In the genomic region with DNA sequence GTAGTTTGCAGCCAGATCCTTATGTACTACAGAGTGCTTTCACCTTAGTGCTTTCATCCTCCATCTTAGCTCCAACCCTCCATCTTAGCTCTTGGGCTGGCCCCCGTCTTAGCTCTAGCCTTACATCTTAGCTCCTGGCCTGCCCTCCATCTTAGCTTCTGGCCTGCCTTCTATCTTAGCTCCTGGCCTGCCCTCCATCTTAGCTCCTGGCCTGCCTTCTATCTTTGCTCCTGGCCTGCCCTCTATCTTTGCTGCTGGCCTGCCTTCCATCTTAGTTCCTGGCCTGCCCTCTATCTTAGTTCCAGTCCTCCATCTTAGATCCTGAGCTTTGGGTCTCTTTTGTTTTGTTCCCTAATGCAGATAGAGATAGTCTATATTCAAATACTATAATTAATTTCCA, we compare ENCODE assay signal across 24 cellular contexts. TPM values are rescaled to one million over a fixed set of nuclear protein-coding genes. Genes with fewer than 3 reads are reported as not detected.
DNase-seq lines count a peak whose midpoint lies in the region; ATAC-seq, FAIRE-seq and TF ChIP-seq lines count a peak whose summit lies in the region.
"Had no signal": no experiment of that assay in that cellular context is flagged by ENCODE, and none has a peak within 500 bp of the region (broad histone marks: within the 10 kb centered on the region; RNA-seq: fewer than 3 reads in every experiment).

No MANE protein-coding gene starts in this region.

- no peak for TF ChIP-seq POLR2A in K562 (conservative IDR thresholded peaks at IDR 0.05)

- peaks cover 2% of the 10 kb centered on the region for H3K36me3 Mint-ChIP-seq in T-helper 17 cell (ENCODE audit: low read depth)
- H3K36me3 Mint-ChIP-seq in osteocyte (ENCODE audit: unreplicated experiment) = no peaks in the 10 kb centered on the region
- H3K36me3 Mint-ChIP-seq: CD4-positive, CD25-positive, alpha-beta regulatory T cell had no signal

- H3K27me3 ChIP-seq in DND-41 (ENCODE audit: insufficient read depth, low read length, poor library complexity) (no peaks in the 10 kb centered on the region), Loucy (ENCODE audit: insufficient read depth, low read length, poor library complexity, severe bottlenecking) (no peaks in the 10 kb centered on the region), K562 (ENCODE audit: control insufficient read depth in 2 of 2, insufficient read depth in 2 of 2, low read length in 2 of 2) (no peaks in the 10 kb centered on the region), osteoblast (ENCODE audit: insufficient read depth, low read length) (no peaks in the 10 kb centered on the region), upper lobe of right lung (no peaks in the 10 kb centered on the region), heart right ventricle (no peaks in the 10 kb centered on the region)
- H3K27me3 ChIP-seq: BLaER1, MG63, Peyer's patch had no signal

- POLR2A ChIA-PET in K562 (lab: Yijun Ruan, JAX) = interaction anchor here (0.6 to 0.8 kb wide), 3 partner anchors 9 to 340 kb away, joined by 3 to 5 read pairs (median 3); no protein-coding TSS in a partner anchor

- H3K27ac ChIP-seq in DND-41 (ENCODE audit: low read length) (no peak overlapping the region), K562 (ENCODE audit: extremely low read depth, low read depth, low read length) (no peak overlapping the region), osteoblast (ENCODE audit: low read depth, low read length) (no peak overlapping the region), upper lobe of right lung (no peak overlapping the region), heart right ventricle (no peak overlapping the region)
- H3K27ac ChIP-seq: BLaER1, Peyer's patch, SK-N-MC had no signal

- H3K9me3 ChIP-seq in DND-41 (ENCODE audit: insufficient read depth, low read length, severe bottlenecking) (no peaks in the 10 kb centered on the region), Loucy (ENCODE audit: insufficient read depth, low read depth, low read length) (no peaks in the 10 kb centered on the region), K562 (replicated peaks; ENCODE audit: control insufficient read depth, insufficient read depth, low read depth, low read length) (no peaks in the 10 kb centered on the region), osteoblast (ENCODE audit: low read depth, low read length) (no peaks in the 10 kb centered on the region), T-helper 17 cell (ENCODE audit: control insufficient read depth, low read length, poor library complexity, severe bottlenecking) (no peaks in the 10 kb centered on the region), upper lobe of right lung (no peaks in the 10 kb centered on the region), heart right ventricle (no peaks in the 10 kb centered on the region)
- H3K9me3 ChIP-seq: BLaER1, MG63, Peyer's patch had no signal

- H3K4me1 ChIP-seq in DND-41 (ENCODE audit: insufficient read depth, low read length) (no peaks in the 10 kb centered on the region), Loucy (ENCODE audit: insufficient read depth, low read length, poor library complexity, severe bottlenecking) (peaks cover 14% of the 10 kb centered on the region), K562 (replicated peaks in 1 of 2; ENCODE audit: control insufficient read depth in 2 of 2, insufficient read depth in 2 of 2, low read length in 2 of 2) (peaks cover 0 to 6% of the 10 kb centered on the region in 2 experiments; a peak in 3 of 5 replicates), osteoblast (ENCODE audit: insufficient read depth, low read length) (peaks cover 10% of the 10 kb centered on the region), upper lobe of right lung (no peaks in the 10 kb centered on the region), heart right ventricle (peaks cover 0 to 5% (median 0%) of the 10 kb centered on the region in 9 donors)
- H3K4me1 ChIP-seq: Peyer's patch had no signal

- H2AFZ ChIP-seq in DND-41 (ENCODE audit: low read depth, low read length) = 0 out of 2 replicates have a peak overlapping the region, but pooled peaks have one; percentile 4
- peak overlapping the region; percentile 92 for H2AFZ ChIP-seq in Loucy (ENCODE audit: low read length)
- H2AFZ ChIP-seq in K562 (ENCODE audit: low read depth, low read length) = peak overlapping the region; percentile 57
- H2AFZ ChIP-seq in osteoblast (ENCODE audit: low read length) = peak overlapping the region; percentile 66

- no peak for TF ChIP-seq RAD21 in K562 (CRISPR knock-in tag; conservative IDR thresholded peaks at IDR 0.05 in 1 of 2, IDR thresholded peaks at IDR 0.05 in 1 of 2)

- no peaks in the 10 kb centered on the region for H3K9me3 Mint-ChIP-seq in osteocyte (ENCODE audit: unreplicated experiment)

- no peak for FAIRE-seq in K562 (lab: Jason Lieb, UNC)
- FAIRE-seq: GM18507, HepG2 had no signal

- no peaks in the 10 kb centered on the region for H3K9me2 ChIP-seq in Loucy (replicated peaks; ENCODE audit: low read depth, low read length)

- H3K4me2 ChIP-seq in DND-41 (ENCODE audit: insufficient read depth, low read length) (no peak overlapping the region), Loucy (ENCODE audit: low read depth, low read length, poor library complexity, severe bottlenecking) (no peak overlapping the region), K562 (ENCODE audit: insufficient read depth, low read length) (no peak overlapping the region), osteoblast (ENCODE audit: insufficient read depth, low read length) (no peak overlapping the region)
- H3K4me2 ChIP-seq: BLaER1 had no signal

- H3K4me1 Mint-ChIP-seq in T-helper 17 cell = peaks cover 19% of the 10 kb centered on the region
- H3K4me1 Mint-ChIP-seq in osteocyte (ENCODE audit: unreplicated experiment) = peaks cover 20% of the 10 kb centered on the region

- H3F3A ChIP-seq in Loucy (ENCODE audit: low read depth) = no peaks in the 10 kb centered on the region

- in situ Hi-C loops in K562 (cut with MboI) = no loop called here

- H3K36me3 ChIP-seq in DND-41 (ENCODE audit: insufficient read depth, low read length) = no peaks in the 10 kb centered on the region
- no peaks in the 10 kb centered on the region for H3K36me3 ChIP-seq in Loucy (ENCODE audit: insufficient read depth, low read length)
- no peaks in the 10 kb centered on the region for H3K36me3 ChIP-seq in K562 (ENCODE audit: control insufficient read depth, insufficient read depth, low read length)
- H3K36me3 ChIP-seq in osteoblast (ENCODE audit: insufficient read depth, low read length) = no peaks in the 10 kb centered on the region
- H3K36me3 ChIP-seq in upper lobe of right lung = no peaks in the 10 kb centered on the region
- no peaks in the 10 kb centered on the region for H3K36me3 ChIP-seq in heart right ventricle
- H3K36me3 ChIP-seq: BLaER1, MG63, Peyer's patch had no signal

- DNase-seq in DND-41 (no peak), K562 (ENCODE audit: extremely low read depth in 1 of 4, low spot score in 3 of 4) (no peak), osteoblast (ENCODE audit: insufficient read length, low spot score, missing footprints) (no peak), T-helper 17 cell (no peak), osteocyte (ENCODE audit: extremely low spot score, unreplicated experiment) (no peak), upper lobe of right lung (no peak), heart right ventricle (no peak)
- DNase-seq: CD4-positive, CD25-positive, alpha-beta regulatory T cell; DMS153; H9; MG63; NCI-H2029; NCI-H446 treated with DMSO at 0.1 percent for 48 hours; NCI-H526 treated with DMSO at 0.1 percent for 48 hours; OCI-M1; Peyer's patch; SHP77 treated with DMSO at 0.1 percent for 48 hours; SW 1271 had no signal

- H3K79me2 ChIP-seq in DND-41 (ENCODE audit: insufficient read depth, low read length) = no peaks in the 10 kb centered on the region
- H3K79me2 ChIP-seq in Loucy (ENCODE audit: insufficient read depth, low read length) = no peaks in the 10 kb centered on the region
- no peaks in the 10 kb centered on the region for H3K79me2 ChIP-seq in K562 (ENCODE audit: control insufficient read depth, insufficient read depth, low read length)
- no peaks in the 10 kb centered on the region for H3K79me2 ChIP-seq in osteoblast (ENCODE audit: insufficient read depth, low read length)

- no peaks in the 10 kb centered on the region for H3K9me1 ChIP-seq in K562 (ENCODE audit: control insufficient read depth, insufficient read depth, low read length)

- TF ChIP-seq CTCF in DND-41 (IDR thresholded peaks at IDR 0.05; ENCODE audit: borderline replicate concordance, extremely low read depth, low read length, poor library complexity, severe bottlenecking) (no peak), Loucy (conservative IDR thresholded peaks at IDR 0.05; ENCODE audit: low read length) (no peak), K562 (IDR thresholded peaks at IDR 0.05 in 2 of 3, conservative IDR thresholded peaks at IDR 0.05 in 1 of 3; ENCODE audit: insufficient read depth in 2 of 3, low read depth in 1 of 3, low read length in 3 of 3) (no peak), osteoblast (IDR thresholded peaks at IDR 0.05; ENCODE audit: extremely low read depth, low read depth, low read length) (no peak), osteocyte (IDR thresholded peaks at IDR 0.05) (no peak), upper lobe of right lung (IDR thresholded peaks at IDR 0.05) (no peak), heart right ventricle (IDR thresholded peaks at IDR 0.05) (no peak)

- H3K27me3 Mint-ChIP-seq in T-helper 17 cell (no peaks in the 10 kb centered on the region), osteocyte (ENCODE audit: unreplicated experiment) (no peaks in the 10 kb centered on the region)

- no peak overlapping the region for H3K9ac ChIP-seq in DND-41 (ENCODE audit: low read depth, low read length)
- H3K9ac ChIP-seq in Loucy (ENCODE audit: low read depth, low read length, poor library complexity, severe bottlenecking) = no peak overlapping the region
- no peak overlapping the region for H3K9ac ChIP-seq in K562 (ENCODE audit: insufficient read depth in 1 of 2, low read depth in 2 of 2, low read length in 2 of 2)
- H3K9ac ChIP-seq: BLaER1 had no signal

- no peak for TF ChIP-seq EP300 in K562 (IDR thresholded peaks at IDR 0.05; ENCODE audit: low read length)

- no TSS peak for BruUV-seq in K562 (replicated peaks; lab: Mats Ljungman, UMichigan)

- H4K20me1 ChIP-seq in DND-41 (ENCODE audit: insufficient read depth, low read length) (no peaks in the 10 kb centered on the region), Loucy (ENCODE audit: insufficient read depth, low read length, poor library complexity, severe bottlenecking) (no peaks in the 10 kb centered on the region), K562 (replicated peaks; ENCODE audit: control insufficient read depth, insufficient read depth, low read length) (no peaks in the 10 kb centered on the region), osteoblast (ENCODE audit: insufficient read depth, low read length) (no peaks in the 10 kb centered on the region)
- H4K20me1 ChIP-seq: BLaER1 had no signal

- intact Hi-C loops in K562 (cut with micrococcal nuclease) (no loop called here), upper lobe of right lung (cut with DNase I) (loop anchor here (10.0 kb wide), 1 partner anchor 340 kb away; no protein-coding TSS in a partner anchor), heart right ventricle (cut with DNase I) (loop anchor here in 9 of 10 donors (5.0 to 10.0 kb wide), 13 partner anchors 108 to 623 kb away; a partner anchor contains a TSS)

- H3K4me3 Mint-ChIP-seq in T-helper 17 cell (no peak overlapping the region), osteocyte (ENCODE audit: unreplicated experiment) (no peak overlapping the region)
- H3K4me3 Mint-ChIP-seq: CD4-positive, CD25-positive, alpha-beta regulatory T cell; H9 had no signal

- WGBS in K562 (ENCODE audit: insufficient coverage, low coverage, missing lambda C conversion rate) = 43% methylated on average over 1 of the region's 1 CpG
- 98 to 100% methylated on average over 1 of the region's 1 CpG for WGBS in heart right ventricle, 2 donors

- CTCF ChIA-PET in K562 (lab: Yijun Ruan, JAX; ENCODE audit: low intra/inter-chr PET ratio) = no interaction called here

- H3K4me3 ChIP-seq in DND-41 (ENCODE audit: low read depth in 1 of 2, low read length in 2 of 2) (no peak overlapping the region), Loucy (ENCODE audit: low read length, poor library complexity, severe bottlenecking) (no peak overlapping the region), K562 (no peak overlapping the region), osteoblast (ENCODE audit: insufficient read depth, low read length) (no peak overlapping the region), upper lobe of right lung (no peak overlapping the region), heart right ventricle (no peak overlapping the region)
- H3K4me3 ChIP-seq: BLaER1, MG63, Peyer's patch, SK-N-MC had no signal

- ATAC-seq in DND-41 (ENCODE audit: insufficient read depth, low read depth) (0 out of 3 replicates have a peak, but pooled peaks have one; percentile 21), K562 (peak; percentile 21; the same call in 2 of the 3 replicates), T-helper 17 cell (no peak), upper lobe of right lung (no peak), heart right ventricle (no peak)
- ATAC-seq: HepG2 had no signal

- H3K27ac Mint-ChIP-seq in T-helper 17 cell (no peak overlapping the region), osteocyte (ENCODE audit: unreplicated experiment) (no peak overlapping the region)
- H3K27ac Mint-ChIP-seq: H9 had no signal

RNA-seq across cellular contexts. Expression of a gene that starts 22.0 kb away (rescaled TPM):
- total RNA-seq in K562 (2011; cell fraction: chromatin; rRNA removed; ENCODE audit: low replicate concordance) = 217 and 324 TPM in 2 replicates
- 221 and 239 TPM in 2 replicates for total RNA-seq in K562 (2011; cell fraction: nucleolus; rRNA removed)
- total RNA-seq in K562 (2011; cell fraction: nucleoplasm; rRNA removed) = 270 and 367 TPM in 2 replicates
- total RNA-seq in K562 (2014; rRNA removed) = 266 and 294 TPM in 2 replicates
- total RNA-seq in K562 (2014; rRNA removed; fragmentation: Illumina TruSeq; extraction: Trizol) = 212 and 224 TPM in 2 replicates
- total RNA-seq in K562 (2015; rRNA removed; fragmentation: Illumina TruSeq; extraction: Trizol) = 216 and 220 TPM in 2 replicates
- total RNA-seq in K562 (2021) = 422 and 439 TPM in 2 replicates
- 321 and 329 TPM in 2 replicates for polyA plus RNA-seq in K562 (2011; rRNA removed)
- 659 and 699 TPM in 2 replicates for polyA plus RNA-seq in K562 (2011; cell fraction: cytosol; rRNA removed)
- polyA plus RNA-seq in K562 (2011; cell fraction: nucleus; rRNA removed) = 480 and 564 TPM in 2 replicates
- polyA plus RNA-seq in K562 (2012) = 497 and 536 TPM in 2 replicates
- polyA plus RNA-seq in K562 (2014; fragmentation: Illumina TruSeq; extraction: Trizol) = 648 and 649 TPM in 2 replicates
- 100 to 1,000 TPM; 128 to 129 TPM for polyA plus RNA-seq in K562 (2014; fragmentation: Nextera tagmentation; extraction: Ambion mirVana)
- 343 and 398 TPM in 2 replicates for polyA plus RNA-seq in K562 (2014; rRNA removed)
- 360 and 482 TPM in 2 replicates for polyA minus RNA-seq in K562 (2011; rRNA and poly(A)+ RNA removed)
- 377 and 397 TPM in 2 replicates for polyA minus RNA-seq in K562 (2011; cell fraction: cytosol; rRNA and poly(A)+ RNA removed)
- 103 and 150 TPM in 2 replicates for polyA minus RNA-seq in K562 (2011; cell fraction: nucleus; rRNA and poly(A)+ RNA removed)
- total RNA-seq in osteoblast = 366 and 374 TPM in 2 replicates
- total RNA-seq in T-helper 17 cell = 1,000 to 10,000 TPM in 1 of 2 donors, 100 to 1,000 TPM in 1; 755 to 1,096 TPM
- total RNA-seq in osteocyte = 1,150 and 1,173 TPM in 2 replicates
- 746 TPM for total RNA-seq in upper lobe of right lung
- 1,000 to 10,000 TPM; 1,348 to 2,208 (median 1,783) TPM for total RNA-seq in heart right ventricle
- polyA plus RNA-seq in heart right ventricle = 1,000 to 10,000 TPM; 1,614 to 5,181 TPM

RNA-seq across cellular contexts. Expression of a gene that starts 23.8 kb away (rescaled TPM):
- total RNA-seq in K562 (2011; cell fraction: chromatin; rRNA removed; ENCODE audit: low replicate concordance) = 0.42 and 1.3 TPM in 2 replicates
- 0.50 and 0.79 TPM in 2 replicates for total RNA-seq in K562 (2011; cell fraction: nucleolus; rRNA removed)
- 0.92 and 1.1 TPM in 2 replicates for total RNA-seq in K562 (2011; cell fraction: nucleoplasm; rRNA removed)
- total RNA-seq in K562 (2014; rRNA removed) = 0.73 and 2.5 TPM in 2 replicates
- total RNA-seq in K562 (2014; rRNA removed; fragmentation: Illumina TruSeq; extraction: Trizol) = 0.25 and 0.45 TPM in 2 replicates
- total RNA-seq in K562 (2015; rRNA removed; fragmentation: Illumina TruSeq; extraction: Trizol) = 0.64 and 0.69 TPM in 2 replicates
- 1.2 and 1.3 TPM in 2 replicates for total RNA-seq in K562 (2021)
- 0.07 TPM in 2 replicates for polyA plus RNA-seq in K562 (2011; rRNA removed)
- not detected in 2 replicates for polyA plus RNA-seq in K562 (2011; cell fraction: cytosol; rRNA removed)
- polyA plus RNA-seq in K562 (2011; cell fraction: nucleus; rRNA removed) = 0.22 and 0.37 TPM in 2 replicates
- polyA plus RNA-seq in K562 (2012) = 0.91 and 1.0 TPM in 2 replicates
- 0.21 and 0.90 TPM in 2 replicates for polyA plus RNA-seq in K562 (2014; fragmentation: Illumina TruSeq; extraction: Trizol)
- under 1 TPM; 0.04 to 0.14 TPM for polyA plus RNA-seq in K562 (2014; fragmentation: Nextera tagmentation; extraction: Ambion mirVana)
- polyA plus RNA-seq in K562 (2014; rRNA removed) = 1.0 and 1.8 TPM in 2 replicates
- not detected in 2 replicates for polyA minus RNA-seq in K562 (2011; rRNA and poly(A)+ RNA removed)
- not detected in 2 replicates for polyA minus RNA-seq in K562 (2011; cell fraction: cytosol; rRNA and poly(A)+ RNA removed)
- polyA minus RNA-seq in K562 (2011; cell fraction: nucleus; rRNA and poly(A)+ RNA removed) = not detected in 2 replicates
- 0.72 and 1.5 TPM in 2 replicates for total RNA-seq in osteoblast
- under 1 TPM in 1 of 2 donors, not detected in 1; 0.72 TPM for total RNA-seq in T-helper 17 cell
- total RNA-seq in osteocyte = 1.5 and 2.0 TPM in 2 replicates
- total RNA-seq in upper lobe of right lung = 1.1 TPM
- 1 to 10 TPM in 1 of 10 donors, under 1 TPM in 9; 0.15 to 1.5 (median 0.41) TPM for total RNA-seq in heart right ventricle
- polyA plus RNA-seq in heart right ventricle = 1 to 10 TPM in 1 of 2 donors, under 1 TPM in 1; 0.06 to 1.1 TPM
- total RNA-seq: HepG2, HT-29 had no signal
- polyA plus RNA-seq: CD4-positive, CD25-positive, alpha-beta regulatory T cell; HepG2 had no signal

Comparison
In these comparisons a context has a peak if more than half of its experiments do, and no peak if none do; other contexts are left out.
1. ATAC-seq: peak in DND-41 (single experiment) and K562 (single experiment); none in T-helper 17 cell (single experiment), upper lobe of right lung (single experiment) and heart right ventricle (0 of 8).
2. H2AFZ ChIP-seq: peak in every context shown above with its lines; median percentile 92 in Loucy; 66 in osteoblast; 57 in K562; 4 in DND-41.